Comparison of ENCODE assay signal across 13 cellular contexts in genomic region chr6:64255000-64255399, GRCh38.
"Had no signal": no experiment of that assay in that cellular context is flagged by ENCODE, and none has a peak within 500 bp of the region (broad histone marks: within the 10 kb centered on the region; RNA-seq: fewer than 3 reads in every experiment).

No MANE protein-coding gene starts in this region.

- FAIRE-seq: TTC549 had no signal

- ATAC-seq: heart right ventricle, left ventricle myocardium superior had no signal

- H3K27me3 ChIP-seq: esophagus muscularis mucosa, heart right ventricle, right atrium auricular region, tibial artery had no signal

- H3K27ac ChIP-seq: esophagus muscularis mucosa, heart right ventricle, right atrium auricular region, tibial artery had no signal

- H3K4me3 ChIP-seq: esophagus muscularis mucosa, heart right ventricle, right atrium auricular region, tibial artery had no signal

- H3K4me1 ChIP-seq: esophagus muscularis mucosa, heart right ventricle, right atrium auricular region, tibial artery had no signal

- H3K36me3 ChIP-seq: esophagus muscularis mucosa, heart right ventricle, right atrium auricular region, tibial artery had no signal

- DNase-seq: activated CD4-positive, alpha-beta T cell treated with anti-CD3 and anti-CD28 coated beads, Interleukin-2, amount 50 U/mL, for 48 hours; activated T-cell treated with anti-CD3 and anti-CD28 coated beads for 4 hours; effector CD8-positive, alpha-beta T cell; heart right ventricle; kidney glomerular epithelial cell; left ventricle myocardium superior; stimulated activated CD4-positive, alpha-beta T cell treated with anti-CD3 and anti-CD28 coated beads, Interleukin-12 subunit alpha, Interleukin-12 subunit beta, amount 100 ng/mL, for 4 hours; stimulated activated CD4-positive, alpha-beta T cell treated with anti-CD3 and anti-CD28 coated beads, Interleukin-1b, Interleukin-23, amount 100 ng/mL, for 48 hours; stimulated activated naive CD4-positive, alpha-beta T cell treated with Interleukin-2 at 50 U/mL for 16 hours; tibial artery had no signal

- H3K9me3 ChIP-seq: esophagus muscularis mucosa, heart right ventricle, right atrium auricular region, tibial artery had no signal
